Comparison of ENCODE assay signal across 8 cellular contexts in the genomic region with DNA sequence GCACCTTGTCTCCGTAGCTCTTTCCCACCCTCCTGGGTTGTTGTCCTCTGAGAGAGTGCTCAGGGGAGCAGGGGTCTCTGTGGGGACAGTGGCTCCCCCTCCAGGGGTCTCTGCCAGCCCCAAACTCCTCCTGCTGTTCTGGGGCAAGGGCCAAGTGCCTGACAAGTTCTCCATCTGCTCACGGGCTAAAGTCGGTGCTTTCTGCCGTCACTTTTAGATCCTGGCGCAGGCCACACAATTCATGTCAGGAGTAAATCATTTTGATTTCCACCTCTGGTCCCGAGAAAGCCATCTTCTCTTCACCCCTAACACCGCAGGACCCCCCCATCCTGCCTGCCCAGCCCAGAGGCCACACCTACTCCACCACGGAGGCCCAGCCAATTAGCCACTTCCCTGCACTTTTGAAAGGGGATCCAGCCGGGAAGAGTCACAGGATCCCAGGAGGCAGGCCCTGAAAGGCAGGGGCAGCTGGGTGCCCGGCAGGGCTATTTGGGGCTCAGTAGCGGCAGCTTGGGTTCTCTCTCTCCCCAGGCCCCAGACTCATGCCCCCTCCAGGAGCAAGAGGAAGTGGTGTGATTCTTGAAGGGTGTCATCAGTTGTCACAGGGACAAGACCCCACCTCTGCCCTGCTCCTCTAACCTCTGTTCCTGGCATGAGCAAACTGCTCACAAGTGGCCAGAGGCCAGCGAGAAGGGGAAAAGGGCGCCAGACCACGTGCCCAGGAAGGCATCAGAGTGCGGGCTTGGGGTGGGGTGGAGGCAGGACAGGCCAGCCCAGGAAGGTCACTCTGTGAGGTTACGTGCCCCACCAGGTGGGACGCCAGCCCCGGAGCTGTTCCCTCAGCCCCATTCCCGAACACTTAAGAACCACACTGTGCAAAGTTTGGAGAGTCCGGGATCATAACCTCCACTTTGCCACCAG. TPM values are rescaled to one million over a fixed set of nuclear protein-coding genes. Genes with fewer than 3 reads are reported as not detected.
DNase-seq lines count a peak whose midpoint lies in the region; TF ChIP-seq lines count a peak whose summit lies in the region.

No MANE protein-coding gene starts in this region.

- H3K4me1 ChIP-seq in BE2C (no peaks in the 10 kb centered on the region), HUES48 (ENCODE audit: control insufficient read depth, insufficient read depth, low read length) (peaks cover 7% of the 10 kb centered on the region), liver (ENCODE audit: control insufficient read depth in 4 of 4, insufficient read depth in 4 of 4, low read length in 3 of 4) (peaks cover 0 to 13% (median 9%) of the 10 kb centered on the region in 4 donors), uterus (peaks cover 0 to 10% of the 10 kb centered on the region in 2 donors)

- H3K9ac ChIP-seq in HUES48 (ENCODE audit: low read depth, low read length) (no peak overlapping the region), liver (ENCODE audit: low read depth in 1 of 2, low read length in 2 of 2) (peak overlapping the region; percentile 37 to 48)

- no peaks in the 10 kb centered on the region for H3K27me3 ChIP-seq in BE2C
- H3K27me3 ChIP-seq in HUES48 (ENCODE audit: control insufficient read depth, insufficient read depth, low read length), result 0 out of 2 replicates have a peak, but pooled peaks cover 4% of the 10 kb centered on the region
- H3K27me3 ChIP-seq in liver (ENCODE audit: control insufficient read depth in 4 of 4, insufficient read depth in 4 of 4, low read length in 3 of 4), result no peaks in the 10 kb centered on the region
- no peaks in the 10 kb centered on the region for H3K27me3 ChIP-seq in uterus

- no peak for TF ChIP-seq POLR2A in uterus (IDR thresholded peaks at IDR 0.05)

- H3K36me3 ChIP-seq in BE2C (no peaks in the 10 kb centered on the region), HUES48 (ENCODE audit: control insufficient read depth, insufficient read depth, low read length) (no peaks in the 10 kb centered on the region), liver (ENCODE audit: control insufficient read depth in 4 of 4, insufficient read depth in 3 of 4, low read depth in 1 of 4, low read length in 3 of 4) (no peaks in the 10 kb centered on the region), uterus (no peaks in the 10 kb centered on the region)

- no peak overlapping the region for H3K27ac ChIP-seq in HUES48 (ENCODE audit: low read depth, low read length)
- H3K27ac ChIP-seq in angular gyrus (ENCODE audit: low read depth, low read length), result peak overlapping the region; percentile 2
- peak overlapping the region; percentile 84 to 85 for H3K27ac ChIP-seq in liver (ENCODE audit: low read depth in 1 of 2, low read length in 2 of 2)
- H3K27ac ChIP-seq in uterus, result peak overlapping the region; percentile 68

- TF ChIP-seq CTCF in BE2C (IDR thresholded peaks at IDR 0.05; ENCODE audit: low read depth, low read length), result no peak
- TF ChIP-seq CTCF in liver (IDR thresholded peaks at IDR 0.05; ENCODE audit: low read depth, low read length, missing input control), result no peak
- no peak for TF ChIP-seq CTCF in uterus (IDR thresholded peaks at IDR 0.05)

- intact Hi-C loops in uterus (cut with DNase I; ENCODE audit: low total_unique reads), result no loop called here

- no peak for TF ChIP-seq RAD21 in liver (IDR thresholded peaks at IDR 0.05)

- H3K9me3 ChIP-seq in BE2C (no peaks in the 10 kb centered on the region), HUES48 (ENCODE audit: control insufficient read depth, insufficient read depth, low read length) (no peaks in the 10 kb centered on the region), liver (ENCODE audit: control insufficient read depth in 4 of 4, low read length in 3 of 4) (no peaks in the 10 kb centered on the region), uterus (no peaks in the 10 kb centered on the region)

- 44% methylated on average over 20 of the region's 20 CpGs for WGBS in liver

- H3K4me3 ChIP-seq in BE2C (ENCODE audit: low read depth, low read length) (peak overlapping the region; percentile 66), HUES48 (ENCODE audit: low read depth, low read length) (peak overlapping the region; percentile 34), liver (ENCODE audit: low read depth in 1 of 3, low read length in 3 of 3) (peak overlapping the region; percentile 62 to 88 (median 86)), uterus (peak overlapping the region; percentile 53 to 63)

- DNase-seq in BE2C, result no peak
- no peak for DNase-seq in uterus
- no peak for DNase-seq in dedifferentiated amniotic fluid mesenchymal stem cell (ENCODE audit: extremely low spot score)
- DNase-seq in stimulated activated CD8-positive, alpha-beta memory T cell treated with anti-CD3 and anti-CD28 coated beads, Interleukin-4, amount 100 ng/mL, for 48 hours, result no peak
- no peak for DNase-seq in SW 1271 (lab: John Stamatoyannopoulos, UW)

TF ChIP-seq in liver, 16 proteins besides CTCF, POLR2A, EP300 and RAD21:
- TF ChIP-seq GABPA (IDR thresholded peaks at IDR 0.05 in 1 of 2, conservative IDR thresholded peaks at IDR 0.05 in 1 of 2) (peak in 1 of 2 donors; percentile 35), FOXA2 (IDR thresholded peaks at IDR 0.05) (no peak), NR2F2 (IDR thresholded peaks at IDR 0.05) (no peak), SP1 (IDR thresholded peaks at IDR 0.05) (no peak), RXRA (IDR thresholded peaks at IDR 0.05) (peak; percentile 76 to 80), TAF1 (conservative IDR thresholded peaks at IDR 0.05) (no peak), ATF3 (IDR thresholded peaks at IDR 0.05) (no peak), ZBTB33 (IDR thresholded peaks at IDR 0.05) (no peak), HNF4A (conservative IDR thresholded peaks at IDR 0.05) (peak; percentile 53 to 63), HNF4G (IDR thresholded peaks at IDR 0.05) (no peak)
- TF ChIP-seq, protein P1, sequence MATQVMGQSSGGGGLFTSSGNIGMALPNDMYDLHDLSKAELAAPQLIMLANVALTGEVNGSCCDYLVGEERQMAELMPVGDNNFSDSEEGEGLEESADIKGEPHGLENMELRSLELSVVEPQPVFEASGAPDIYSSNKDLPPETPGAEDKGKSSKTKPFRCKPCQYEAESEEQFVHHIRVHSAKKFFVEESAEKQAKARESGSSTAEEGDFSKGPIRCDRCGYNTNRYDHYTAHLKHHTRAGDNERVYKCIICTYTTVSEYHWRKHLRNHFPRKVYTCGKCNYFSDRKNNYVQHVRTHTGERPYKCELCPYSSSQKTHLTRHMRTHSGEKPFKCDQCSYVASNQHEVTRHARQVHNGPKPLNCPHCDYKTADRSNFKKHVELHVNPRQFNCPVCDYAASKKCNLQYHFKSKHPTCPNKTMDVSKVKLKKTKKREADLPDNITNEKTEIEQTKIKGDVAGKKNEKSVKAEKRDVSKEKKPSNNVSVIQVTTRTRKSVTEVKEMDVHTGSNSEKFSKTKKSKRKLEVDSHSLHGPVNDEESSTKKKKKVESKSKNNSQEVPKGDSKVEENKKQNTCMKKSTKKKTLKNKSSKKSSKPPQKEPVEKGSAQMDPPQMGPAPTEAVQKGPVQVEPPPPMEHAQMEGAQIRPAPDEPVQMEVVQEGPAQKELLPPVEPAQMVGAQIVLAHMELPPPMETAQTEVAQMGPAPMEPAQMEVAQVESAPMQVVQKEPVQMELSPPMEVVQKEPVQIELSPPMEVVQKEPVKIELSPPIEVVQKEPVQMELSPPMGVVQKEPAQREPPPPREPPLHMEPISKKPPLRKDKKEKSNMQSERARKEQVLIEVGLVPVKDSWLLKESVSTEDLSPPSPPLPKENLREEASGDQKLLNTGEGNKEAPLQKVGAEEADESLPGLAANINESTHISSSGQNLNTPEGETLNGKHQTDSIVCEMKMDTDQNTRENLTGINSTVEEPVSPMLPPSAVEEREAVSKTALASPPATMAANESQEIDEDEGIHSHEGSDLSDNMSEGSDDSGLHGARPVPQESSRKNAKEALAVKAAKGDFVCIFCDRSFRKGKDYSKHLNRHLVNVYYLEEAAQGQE (IDR thresholded peaks at IDR 0.05), result no peak
- TF ChIP-seq, protein P2, sequence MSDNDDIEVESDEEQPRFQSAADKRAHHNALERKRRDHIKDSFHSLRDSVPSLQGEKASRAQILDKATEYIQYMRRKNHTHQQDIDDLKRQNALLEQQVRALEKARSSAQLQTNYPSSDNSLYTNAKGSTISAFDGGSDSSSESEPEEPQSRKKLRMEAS (IDR thresholded peaks at IDR 0.05), result peak; percentile 48
TF ChIP-seq in liver: peak in this region for 4.

RNA-seq across cellular contexts. Expression of gene MACROD1, which starts 1.3 kb away (rescaled TPM):
- 24.5 TPM for polyA plus RNA-seq in BE2C (2012; ENCODE audit: insufficient read depth, insufficient read length, low read depth)
- total RNA-seq in liver, result 10 to 100 TPM in 1 of 2 donors, 1 to 10 TPM in 1; 8.9 to 12.6 TPM
- polyA plus RNA-seq in liver, result 10 to 100 TPM; 13.5 to 25.9 TPM
- total RNA-seq in uterus, result 10 to 100 TPM in 1 of 4 donors, 1 to 10 TPM in 3; 1.8 to 27.1 (median 6.6) TPM

RNA-seq across cellular contexts. Expression of gene STIP1, which starts 21.3 kb away (rescaled TPM):
- 313 TPM for polyA plus RNA-seq in BE2C (2012; ENCODE audit: insufficient read depth, insufficient read length, low read depth)
- total RNA-seq in liver, result 10 to 100 TPM; 51.3 to 58.1 TPM
- 10 to 100 TPM; 22.6 to 33.7 TPM for polyA plus RNA-seq in liver
- 100 to 1,000 TPM in 1 of 4 donors, 10 to 100 TPM in 3; 20.9 to 101 (median 83.8) TPM for total RNA-seq in uterus

RNA-seq across cellular contexts. Expression of gene FERMT3, which starts 41.9 kb away (rescaled TPM):
- 9.3 TPM for polyA plus RNA-seq in BE2C (2012; ENCODE audit: insufficient read depth, insufficient read length, low read depth)
- total RNA-seq in liver, result 10 to 100 TPM; 11.0 to 47.2 TPM
- 1 to 10 TPM; 3.4 to 8.5 TPM for polyA plus RNA-seq in liver
- total RNA-seq in uterus, result 10 to 100 TPM in 2 of 4 donors, 1 to 10 TPM in 2; 3.1 to 50.3 (median 9.3) TPM

Comparison
In these comparisons a context has a peak if more than half of its experiments do, and no peak if none do; other contexts are left out.
1. H3K4me3 ChIP-seq: peak in every context shown above with its lines; median percentile 86 in liver; 66 in BE2C; 58 in uterus; 34 in HUES48.